Comparison of ENCODE assay signal across 12 cellular contexts in the genomic region with DNA sequence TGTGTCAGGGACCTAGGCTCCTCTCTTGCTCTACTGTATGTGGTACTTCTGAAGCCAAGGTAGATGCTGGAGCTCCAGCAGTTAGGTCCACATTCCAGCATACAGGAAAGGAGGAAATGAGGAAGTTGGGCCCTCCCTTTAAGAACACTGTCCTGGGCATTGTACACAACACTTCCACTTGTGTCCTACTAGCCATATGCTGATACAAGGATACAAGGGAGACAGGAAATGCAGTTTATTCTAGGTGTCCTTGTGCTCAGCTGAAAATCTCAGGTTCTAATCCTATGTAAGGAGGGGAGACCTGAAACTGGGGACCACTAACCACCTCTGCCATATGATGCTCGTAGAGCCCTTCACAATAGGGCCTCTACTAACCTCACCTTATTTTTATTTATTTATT.
"Had no signal": no experiment of that assay in that cellular context is flagged by ENCODE, and none has a peak within 500 bp of the region (broad histone marks: within the 10 kb centered on the region; RNA-seq: fewer than 3 reads in every experiment).

No MANE protein-coding gene starts in this region.

- H3K27me3 ChIP-seq: hepatocyte, vagina had no signal

- H3K9me3 Mint-ChIP-seq: stimulated activated effector memory CD8-positive, alpha-beta T cell treated with anti-CD3 and anti-CD28 coated beads, Interleukin-12 subunit alpha, Interleukin-12 subunit beta, amount 100 ng/mL, for 72 hours had no signal

- H3K4me3 Mint-ChIP-seq: stimulated activated effector memory CD8-positive, alpha-beta T cell treated with anti-CD3 and anti-CD28 coated beads, Interleukin-12 subunit alpha, Interleukin-12 subunit beta, amount 100 ng/mL, for 72 hours had no signal

- FAIRE-seq: astrocyte, endometrium, kidney had no signal

- H3K27ac Mint-ChIP-seq: stimulated activated effector memory CD8-positive, alpha-beta T cell treated with anti-CD3 and anti-CD28 coated beads, Interleukin-12 subunit alpha, Interleukin-12 subunit beta, amount 100 ng/mL, for 72 hours had no signal

- H3K27ac ChIP-seq: cardiac muscle cell, esophagus muscularis mucosa, hepatocyte, vagina had no signal

- H3K9me3 ChIP-seq: esophagus muscularis mucosa, vagina had no signal

- H3K36me3 ChIP-seq: cardiac muscle cell had no signal

- DNase-seq: activated effector memory CD4-positive, alpha-beta T cell treated with Interleukin-2 at 50 U/mL for 16 hours; activated naive CD4-positive, alpha-beta T cell treated with anti-CD3 and anti-CD28 coated beads, Interleukin-2, amount 50 U/mL, for 16 hours; activated T-cell treated with anti-CD3 and anti-CD28 coated beads, Interleukin-2, amount 50 U/mL, for 1 hour; kidney; mesendoderm had no signal

- H3K4me2 ChIP-seq: hepatocyte had no signal

- H2AFZ ChIP-seq: hepatocyte had no signal

- ATAC-seq: stimulated activated effector memory CD8-positive, alpha-beta T cell treated with anti-CD3 and anti-CD28 coated beads, Interleukin-12 subunit alpha, Interleukin-12 subunit beta, amount 100 ng/mL, for 72 hours had no signal

- H3K4me3 ChIP-seq: cardiac muscle cell, esophagus muscularis mucosa, hepatocyte, vagina had no signal
